Comparison of ENCODE assay signal across 17 cellular contexts in genomic region chr13:114037674-114038073, GRCh38.
DNase-seq lines count a peak whose midpoint lies in the region; ATAC-seq, FAIRE-seq and TF ChIP-seq lines count a peak whose summit lies in the region.
"Had no signal": no experiment of that assay in that cellular context is flagged by ENCODE, and none has a peak within 500 bp of the region (broad histone marks: within the 10 kb centered on the region; RNA-seq: fewer than 3 reads in every experiment).

No MANE protein-coding gene starts in this region.

- no peak for TF ChIP-seq CTCF in natural killer cell (IDR thresholded peaks at IDR 0.05)
- no peak for TF ChIP-seq CTCF in tibial nerve (IDR thresholded peaks at IDR 0.05)
- TF ChIP-seq CTCF in kidney (IDR thresholded peaks at IDR 0.05; ENCODE audit: borderline replicate concordance, extremely low read depth, insufficient read depth): no peak

- no peak for FAIRE-seq in kidney (lab: Jason Lieb, UNC)

- H3K4me3 ChIP-seq in tibial nerve (peak overlapping the region in 2 of 4 donors; percentile 9 to 26), kidney (ENCODE audit: low read length in 2 of 2) (no peak overlapping the region)
- H3K4me3 ChIP-seq: HAP-1 had no signal

- H3K4me1 Mint-ChIP-seq in activated naive CD4-positive, alpha-beta T cell treated with anti-CD3 and anti-CD28 coated beads for 36 hours (ENCODE audit: low read depth): peaks cover 14% of the 10 kb centered on the region
- H3K4me1 Mint-ChIP-seq in natural killer cell: peaks cover 47 to 65% of the 10 kb centered on the region in 2 donors

- TF ChIP-seq POLR2A in tibial nerve (IDR thresholded peaks at IDR 0.05): no peak

- no peaks in the 10 kb centered on the region for H3K27me3 ChIP-seq in tibial nerve

- H3K27ac ChIP-seq in cingulate gyrus (ENCODE audit: low read depth, low read length) (peak overlapping the region; percentile 31), tibial nerve (peak overlapping the region; percentile 28 to 90 (median 75)), kidney (ENCODE audit: low read depth in 2 of 2, low read length in 2 of 2) (no peak overlapping the region)
- H3K27ac ChIP-seq: C4-2B had no signal

- no peak for ATAC-seq in natural killer cell
- no peak for ATAC-seq in GM19395 (IDR thresholded peaks at IDR 0.05; ENCODE audit: unreplicated experiment)
- ATAC-seq: Panc1 had no signal

- H3K4me3 Mint-ChIP-seq in activated naive CD4-positive, alpha-beta T cell treated with anti-CD3 and anti-CD28 coated beads for 36 hours: no peak overlapping the region
- H3K4me3 Mint-ChIP-seq in natural killer cell: no peak overlapping the region

- intact Hi-C loops in activated naive CD4-positive, alpha-beta T cell treated with anti-CD3 and anti-CD28 coated beads for 36 hours (cut with micrococcal nuclease): no loop called here
- intact Hi-C loops in natural killer cell (cut with micrococcal nuclease) (no loop called here), kidney (cut with DNase I) (no loop called here)

- H3K9me3 Mint-ChIP-seq in activated naive CD4-positive, alpha-beta T cell treated with anti-CD3 and anti-CD28 coated beads for 36 hours: no peaks in the 10 kb centered on the region
- H3K9me3 Mint-ChIP-seq in natural killer cell: no peaks in the 10 kb centered on the region

- H3K36me3 ChIP-seq in tibial nerve (peaks cover 0 to 21% (median 0%) of the 10 kb centered on the region in 3 donors), kidney (ENCODE audit: control insufficient read depth in 1 of 2, insufficient read depth in 2 of 2, low read length in 2 of 2) (no peaks in the 10 kb centered on the region)
- H3K36me3 ChIP-seq: HAP-1 had no signal

- H3K9me3 ChIP-seq in tibial nerve: no peaks in the 10 kb centered on the region
- H3K9me3 ChIP-seq in kidney (ENCODE audit: control insufficient read depth in 1 of 2, low read length in 2 of 2): no peaks in the 10 kb centered on the region
- H3K9me3 ChIP-seq: Caco-2, HAP-1 had no signal

- no peak overlapping the region for H3K9ac ChIP-seq in kidney (ENCODE audit: low read length in 2 of 2)

- CTCF ChIA-PET in activated naive CD4-positive, alpha-beta T cell treated with anti-CD3 and anti-CD28 coated beads for 36 hours (lab: Charles Lee): no interaction called here

- peak overlapping the region; percentile 13 for H3K27ac Mint-ChIP-seq in activated naive CD4-positive, alpha-beta T cell treated with anti-CD3 and anti-CD28 coated beads for 36 hours
- peak overlapping the region; percentile 39 to 61 for H3K27ac Mint-ChIP-seq in natural killer cell

- H3K36me3 Mint-ChIP-seq in activated naive CD4-positive, alpha-beta T cell treated with anti-CD3 and anti-CD28 coated beads for 36 hours (ENCODE audit: low read depth): peaks cover 9% of the 10 kb centered on the region
- H3K36me3 Mint-ChIP-seq in natural killer cell: no peaks in the 10 kb centered on the region

- DNase-seq in activated naive CD4-positive, alpha-beta T cell treated with anti-CD3 and anti-CD28 coated beads for 36 hours: no peak
- DNase-seq in activated naive CD4-positive, alpha-beta T cell treated with Interleukin-2 at 50 U/mL for 16 hours: no peak
- DNase-seq in natural killer cell (no peak), tibial nerve (ENCODE audit: low spot score in 2 of 2) (no peak), kidney (no peak)
- DNase-seq in stimulated activated CD4-positive, alpha-beta T cell treated with anti-CD3 and anti-CD28 coated beads, Interleukin-4, amount 100 ng/mL, for 1 hour: no peak
- DNase-seq: Caco-2, DMS53, Karpas-422, MM.1S, NCI-H187, NCI-H774 had no signal

- no peak for TF ChIP-seq EP300 in tibial nerve (IDR thresholded peaks at IDR 0.05)

- no peaks in the 10 kb centered on the region for H3K27me3 Mint-ChIP-seq in activated naive CD4-positive, alpha-beta T cell treated with anti-CD3 and anti-CD28 coated beads for 36 hours (ENCODE audit: low read depth)
- no peaks in the 10 kb centered on the region for H3K27me3 Mint-ChIP-seq in natural killer cell (ENCODE audit: low read depth in 2 of 2)

- WGBS in tibial nerve, 2 donors: 83 to 91% methylated on average over 21 of the region's 21 CpGs

- H3K4me1 ChIP-seq in tibial nerve (peaks cover 0 to 62% (median 22%) of the 10 kb centered on the region in 4 donors), kidney (ENCODE audit: control insufficient read depth in 1 of 2, insufficient read depth in 1 of 2, low read depth in 1 of 2, low read length in 2 of 2) (peaks cover 0 to 3% of the 10 kb centered on the region in 2 donors)
- H3K4me1 ChIP-seq: Caco-2, HAP-1 had no signal

Comparison
In these comparisons a context has a peak if more than half of its experiments do, and no peak if none do; other contexts are left out.
1. H3K27ac ChIP-seq: peak in cingulate gyrus (single experiment) and tibial nerve (4 of 4); none in kidney (0 of 2).